Comparison of ENCODE assay signal across 19 cellular contexts in genomic region chr2:226308981-226309380, GRCh38.
DNase-seq lines count a peak whose midpoint lies in the region; ATAC-seq and TF ChIP-seq lines count a peak whose summit lies in the region.
"Had no signal": no experiment of that assay in that cellular context is flagged by ENCODE, and none has a peak within 500 bp of the region (broad histone marks: within the 10 kb centered on the region; RNA-seq: fewer than 3 reads in every experiment).

No MANE protein-coding gene starts in this region.

- no peaks in the 10 kb centered on the region for H3K27me3 ChIP-seq in colonic mucosa
- H3K27me3 ChIP-seq: Peyer's patch, sigmoid colon, transverse colon had no signal

- intact Hi-C loops in colonic mucosa (cut with DNase I), result no loop called here

- H3K9ac ChIP-seq in colonic mucosa (ENCODE audit: low read depth in 2 of 2, low read length in 2 of 2), result no peak overlapping the region

- H3K4me3 ChIP-seq in astrocyte of the cerebellum (ENCODE audit: low read depth, low read length), result no peak overlapping the region
- H3K4me3 ChIP-seq in colonic mucosa, result no peak overlapping the region
- H3K4me3 ChIP-seq: Peyer's patch, sigmoid colon, transverse colon had no signal

- peak; percentile 81 for DNase-seq in AG08395 (ENCODE audit: low spot score)
- peak; percentile 64 for DNase-seq in GM03348 (ENCODE audit: low spot score)
- peak; percentile 5 for DNase-seq in astrocyte of the cerebellum (ENCODE audit: low read depth)
- peak; percentile 11 for DNase-seq in iris pigment epithelial cell (ENCODE audit: low read depth)
- DNase-seq in colonic mucosa, result no peak
- no peak for DNase-seq in activated naive CD4-positive, alpha-beta T cell treated with anti-CD3 and anti-CD28 coated beads, Interleukin-2, amount 50 U/mL, for 72 hours (ENCODE audit: low spot score in 2 of 2)
- DNase-seq: activated CD8-positive, alpha-beta memory T cell treated with anti-CD3 and anti-CD28 coated beads, Interleukin-2, amount 10 ng/mL, durations not matched to agents 7 days and 5 days; C1 segment of cervical spinal cord; DND-41; NCI-H1694; NCI-H524 treated with DMSO at 0.1 percent for 48 hours; Peyer's patch; sigmoid colon; stimulated activated CD4-positive, alpha-beta T cell treated with anti-CD3 and anti-CD28 coated beads, Interleukin-4, amount 100 ng/mL, for 24 hours; T-cell; transverse colon had no signal

- H3K9me3 Mint-ChIP-seq in activated naive CD4-positive, alpha-beta T cell treated with anti-CD3 and anti-CD28 coated beads, Interleukin-2, amount 50 U/mL, for 72 hours, result no peaks in the 10 kb centered on the region
- H3K9me3 Mint-ChIP-seq: memory B cell, T-cell had no signal

- in situ Hi-C loops in astrocyte of the cerebellum (cut with HindIII; ENCODE audit: low sequenced_read_pairs), result no loop called here

- ATAC-seq in GM19397 (IDR thresholded peaks at IDR 0.05; ENCODE audit: unreplicated experiment), result no peak
- ATAC-seq in HG03469 (IDR thresholded peaks at IDR 0.05; ENCODE audit: unreplicated experiment), result no peak
- ATAC-seq in activated naive CD4-positive, alpha-beta T cell treated with anti-CD3 and anti-CD28 coated beads, Interleukin-2, amount 50 U/mL, for 72 hours, result no peak
- ATAC-seq: activated CD8-positive, alpha-beta memory T cell treated with anti-CD3 and anti-CD28 coated beads, Interleukin-2, amount 10 ng/mL, durations not matched to agents 7 days and 5 days; T-cell had no signal

- no peak overlapping the region for H3K27ac ChIP-seq in colonic mucosa
- H3K27ac ChIP-seq: Peyer's patch, transverse colon had no signal

- H3K36me3 ChIP-seq in colonic mucosa, result no peaks in the 10 kb centered on the region
- H3K36me3 ChIP-seq: Peyer's patch, sigmoid colon, transverse colon had no signal

- H3K36me3 Mint-ChIP-seq in activated naive CD4-positive, alpha-beta T cell treated with anti-CD3 and anti-CD28 coated beads, Interleukin-2, amount 50 U/mL, for 72 hours, result no peaks in the 10 kb centered on the region
- H3K36me3 Mint-ChIP-seq: activated CD8-positive, alpha-beta memory T cell treated with anti-CD3 and anti-CD28 coated beads, Interleukin-2, amount 10 ng/mL, durations not matched to agents 7 days and 5 days; memory B cell; T-cell had no signal

- no peaks in the 10 kb centered on the region for H3K4me1 ChIP-seq in colonic mucosa
- H3K4me1 ChIP-seq: Peyer's patch, transverse colon had no signal

- no peaks in the 10 kb centered on the region for H3K9me3 ChIP-seq in colonic mucosa
- H3K9me3 ChIP-seq: Peyer's patch, sigmoid colon, transverse colon had no signal

- TF ChIP-seq CTCF in astrocyte of the cerebellum (IDR thresholded peaks at IDR 0.05; ENCODE audit: low read depth, low read length, missing control alignments) (no peak), colonic mucosa (IDR thresholded peaks at IDR 0.05) (no peak)

- H3K27ac Mint-ChIP-seq in activated naive CD4-positive, alpha-beta T cell treated with anti-CD3 and anti-CD28 coated beads, Interleukin-2, amount 50 U/mL, for 72 hours, result no peak overlapping the region
- H3K27ac Mint-ChIP-seq: activated CD8-positive, alpha-beta memory T cell treated with anti-CD3 and anti-CD28 coated beads, Interleukin-2, amount 10 ng/mL, durations not matched to agents 7 days and 5 days; memory B cell; T-cell had no signal

Comparison
In these comparisons a context has a peak if more than half of its experiments do, and no peak if none do; other contexts are left out.
1. DNase-seq: peak in AG08395 (single experiment), GM03348 (single experiment), astrocyte of the cerebellum (single experiment) and iris pigment epithelial cell (single experiment); none in colonic mucosa (single experiment) and activated naive CD4-positive, alpha-beta T cell treated with anti-CD3 and anti-CD28 coated beads, Interleukin-2, amount 50 U/mL, for 72 hours (0 of 2).